In the genomic region with DNA sequence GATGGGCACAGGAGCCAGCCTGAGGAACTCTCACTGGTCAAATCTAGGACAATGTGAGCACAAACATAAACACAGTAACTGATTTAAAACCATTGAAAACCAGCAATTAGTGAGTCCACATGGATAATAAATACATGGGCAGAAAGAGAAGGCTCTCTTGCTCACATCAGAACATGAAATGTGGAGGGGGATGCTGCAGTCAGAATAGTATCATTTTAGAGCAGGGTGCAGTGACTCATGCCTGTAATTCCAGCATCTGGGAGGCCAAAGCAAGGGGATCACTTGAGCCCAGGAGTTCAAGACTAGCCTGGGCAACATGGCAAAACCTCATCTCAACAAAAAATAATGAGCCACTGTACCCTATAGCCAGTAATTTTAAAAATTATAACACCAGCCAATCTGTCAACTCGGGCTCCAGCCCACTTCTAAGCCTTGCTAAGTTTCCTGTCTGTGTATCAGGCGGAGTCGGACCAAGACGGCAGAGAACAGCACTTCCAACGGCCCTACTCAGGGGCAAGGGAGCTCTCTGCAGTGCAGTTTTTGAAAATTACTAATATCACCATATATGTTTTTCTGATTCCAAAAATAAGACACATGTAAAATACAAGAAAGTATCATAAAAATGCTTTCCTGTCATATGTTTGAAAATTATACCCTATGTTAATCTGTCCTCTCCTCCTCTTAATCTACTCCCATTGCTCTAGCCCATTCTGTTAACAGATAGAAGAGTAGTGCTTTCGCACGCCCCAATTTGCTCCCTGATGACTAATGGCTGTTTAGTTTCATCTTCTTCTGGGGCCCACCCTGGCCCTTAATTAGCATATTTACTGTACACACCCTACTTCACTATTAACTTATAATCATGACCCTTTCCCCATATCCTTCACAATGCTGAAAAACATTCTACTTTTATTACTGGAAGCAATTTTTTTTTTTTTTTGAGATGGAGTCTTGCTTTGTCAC, we compare ENCODE assay signal across 19 cellular contexts. TPM values are rescaled to one million over a fixed set of nuclear protein-coding genes. Genes with fewer than 3 reads are reported as not detected.
DNase-seq lines count a peak whose midpoint lies in the region; ATAC-seq and TF ChIP-seq lines count a peak whose summit lies in the region.
"Had no signal": no experiment of that assay in that cellular context is flagged by ENCODE, and none has a peak within 500 bp of the region (broad histone marks: within the 10 kb centered on the region; RNA-seq: fewer than 3 reads in every experiment).

No MANE protein-coding gene starts in this region.

- peak overlapping the region; percentile 30 for H3K4me3 Mint-ChIP-seq in activated naive CD4-positive, alpha-beta T cell treated with anti-CD3 and anti-CD28 coated beads, Interleukin-2, amount 50 U/mL, for 24 hours
- H3K4me3 Mint-ChIP-seq: activated CD4-positive, alpha-beta T cell treated with anti-CD3 and anti-CD28 coated beads, Interleukin-2, amount 10 ng/mL, durations not matched to agents 7 days and 5 days; memory B cell had no signal

- H3K4me1 Mint-ChIP-seq in activated naive CD4-positive, alpha-beta T cell treated with anti-CD3 and anti-CD28 coated beads, Interleukin-2, amount 50 U/mL, for 24 hours = peaks cover 47% of the 10 kb centered on the region

- ATAC-seq in HG03095 (IDR thresholded peaks at IDR 0.05; ENCODE audit: unreplicated experiment) (no peak), HG03108 (IDR thresholded peaks at IDR 0.05; ENCODE audit: unreplicated experiment) (no peak)
- ATAC-seq: heart right ventricle had no signal

- H3K4me3 ChIP-seq in epithelial cell of esophagus (ENCODE audit: low read length) (no peak overlapping the region), smooth muscle cell (no peak overlapping the region)
- H3K4me3 ChIP-seq: colonic mucosa, heart right ventricle had no signal

- no peaks in the 10 kb centered on the region for H3K9me3 Mint-ChIP-seq in activated naive CD4-positive, alpha-beta T cell treated with anti-CD3 and anti-CD28 coated beads, Interleukin-2, amount 50 U/mL, for 24 hours
- H3K9me3 Mint-ChIP-seq: activated CD4-positive, alpha-beta T cell treated with anti-CD3 and anti-CD28 coated beads, Interleukin-2, amount 10 ng/mL, durations not matched to agents 7 days and 5 days; activated T-helper 2 cell treated with anti-CD3 and anti-CD28 coated beads, Interferon-gamma antibody, Interleukin-2, Interleukin-4, amounts not matched to agents 10 μg/mL and 5 μg/mL and 100 μg/mL, durations not matched to agents 14 hours and 24 hours and 36 hours; memory B cell had no signal

- 86% methylated on average over 7 of the region's 7 CpGs for WGBS in smooth muscle cell (ENCODE audit: low lambda C conversion rate)

- H3K9ac ChIP-seq in smooth muscle cell (ENCODE audit: low read depth) = no peak overlapping the region

- peaks cover 7% of the 10 kb centered on the region for H3K36me3 Mint-ChIP-seq in activated naive CD4-positive, alpha-beta T cell treated with anti-CD3 and anti-CD28 coated beads, Interleukin-2, amount 50 U/mL, for 24 hours

- DNase-seq in activated naive CD4-positive, alpha-beta T cell treated with anti-CD3 and anti-CD28 coated beads, Interleukin-2, amount 50 U/mL, for 16 hours = no peak
- DNase-seq in M059J (ENCODE audit: low read depth) (peak; percentile 50), epithelial cell of esophagus (ENCODE audit: low read depth) (peak; percentile 42), smooth muscle cell (lab: John Stamatoyannopoulos, UW; ENCODE audit: unreplicated experiment) (no peak), Kasumi-1 (lab: John Stamatoyannopoulos, UW) (no peak)
- DNase-seq: activated CD4-positive, alpha-beta T cell treated with anti-CD3 and anti-CD28 coated beads, Interleukin-2, amount 10 ng/mL, durations not matched to agents 7 days and 5 days; Caco-2; colonic mucosa; GF-D8; heart right ventricle; KG1; NCI-H1436 treated with DMSO at 0.1 percent for 48 hours; T1000 had no signal

- TF ChIP-seq CTCF in epithelial cell of esophagus (IDR thresholded peaks at IDR 0.05; ENCODE audit: insufficient read depth, low read depth, low read length, missing control alignments) (no peak), smooth muscle cell (IDR thresholded peaks at IDR 0.05; ENCODE audit: borderline replicate concordance, insufficient read depth, poor library complexity, severe bottlenecking) (no peak)

- no peaks in the 10 kb centered on the region for H3K4me1 ChIP-seq in smooth muscle cell (ENCODE audit: low read depth)
- H3K4me1 ChIP-seq: colonic mucosa had no signal

- no peak overlapping the region for H2AFZ ChIP-seq in smooth muscle cell (ENCODE audit: low read depth)

- H3K27ac Mint-ChIP-seq in activated naive CD4-positive, alpha-beta T cell treated with anti-CD3 and anti-CD28 coated beads, Interleukin-2, amount 50 U/mL, for 24 hours = peak overlapping the region; percentile 60
- H3K27ac Mint-ChIP-seq: activated CD4-positive, alpha-beta T cell treated with anti-CD3 and anti-CD28 coated beads, Interleukin-2, amount 10 ng/mL, durations not matched to agents 7 days and 5 days; activated T-helper 2 cell treated with anti-CD3 and anti-CD28 coated beads, Interferon-gamma antibody, Interleukin-2, Interleukin-4, amounts not matched to agents 10 μg/mL and 5 μg/mL and 100 μg/mL, durations not matched to agents 14 hours and 24 hours and 36 hours; memory B cell had no signal

- H3K27me3 Mint-ChIP-seq in activated naive CD4-positive, alpha-beta T cell treated with anti-CD3 and anti-CD28 coated beads, Interleukin-2, amount 50 U/mL, for 24 hours = no peaks in the 10 kb centered on the region
- H3K27me3 Mint-ChIP-seq: activated CD4-positive, alpha-beta T cell treated with anti-CD3 and anti-CD28 coated beads, Interleukin-2, amount 10 ng/mL, durations not matched to agents 7 days and 5 days; memory B cell had no signal

- peaks cover 60% of the 10 kb centered on the region for H3K79me2 ChIP-seq in smooth muscle cell (ENCODE audit: low read depth)

- no peak overlapping the region for H3K27ac ChIP-seq in smooth muscle cell (ENCODE audit: low read depth)
- H3K27ac ChIP-seq: colonic mucosa, heart right ventricle, HL-60 had no signal

- no peaks in the 10 kb centered on the region for H3K27me3 ChIP-seq in smooth muscle cell (ENCODE audit: low read depth)
- H3K27me3 ChIP-seq: colonic mucosa, heart right ventricle had no signal

- H3F3A ChIP-seq in smooth muscle cell (ENCODE audit: low read depth) = no peaks in the 10 kb centered on the region

- peaks cover 67% of the 10 kb centered on the region for H4K20me1 ChIP-seq in smooth muscle cell (ENCODE audit: low read depth)

- peaks cover 3% of the 10 kb centered on the region for H3K36me3 ChIP-seq in smooth muscle cell (ENCODE audit: low read depth)
- H3K36me3 ChIP-seq: colonic mucosa had no signal

- H3K9me3 ChIP-seq in smooth muscle cell (replicated peaks; ENCODE audit: low read depth) = no peaks in the 10 kb centered on the region
- H3K9me3 ChIP-seq: Caco-2, colonic mucosa, heart right ventricle had no signal

- H3K4me2 ChIP-seq in smooth muscle cell = peak overlapping the region; percentile 10

RNA-seq across cellular contexts. Expression of gene URGCP, which starts 17.1 kb away (rescaled TPM):
- 40.9 and 45.0 TPM in 2 replicates for total RNA-seq in M059J (2014; rRNA removed; shearing (Covaris generic))
- total RNA-seq in smooth muscle cell = 24.8 and 34.4 TPM in 2 replicates
- polyA plus RNA-seq in smooth muscle cell = 20.4 and 23.8 TPM in 2 replicates

RNA-seq across cellular contexts. Expression of gene MRPS24, which starts 19.9 kb away (rescaled TPM):
- 206 and 260 TPM in 2 replicates for total RNA-seq in M059J (2014; rRNA removed; shearing (Covaris generic))
- 84.1 and 87.7 TPM in 2 replicates for total RNA-seq in smooth muscle cell
- 164 and 183 TPM in 2 replicates for polyA plus RNA-seq in smooth muscle cell

RNA-seq across cellular contexts. Expression of gene UBE2D4, which starts 37.0 kb away (rescaled TPM):
- total RNA-seq in M059J (2014; rRNA removed; shearing (Covaris generic)) = 23.5 and 41.7 TPM in 2 replicates
- total RNA-seq in smooth muscle cell = 5.6 and 8.6 TPM in 2 replicates
- polyA plus RNA-seq in smooth muscle cell = 4.6 and 9.5 TPM in 2 replicates

Comparison
In these comparisons a context has a peak if more than half of its experiments do, and no peak if none do; other contexts are left out.
1. DNase-seq: peak in M059J (single experiment) and epithelial cell of esophagus (single experiment); none in activated naive CD4-positive, alpha-beta T cell treated with anti-CD3 and anti-CD28 coated beads, Interleukin-2, amount 50 U/mL, for 16 hours (single experiment), smooth muscle cell (single experiment) and Kasumi-1 (0 of 2).